In the genomic region with DNA sequence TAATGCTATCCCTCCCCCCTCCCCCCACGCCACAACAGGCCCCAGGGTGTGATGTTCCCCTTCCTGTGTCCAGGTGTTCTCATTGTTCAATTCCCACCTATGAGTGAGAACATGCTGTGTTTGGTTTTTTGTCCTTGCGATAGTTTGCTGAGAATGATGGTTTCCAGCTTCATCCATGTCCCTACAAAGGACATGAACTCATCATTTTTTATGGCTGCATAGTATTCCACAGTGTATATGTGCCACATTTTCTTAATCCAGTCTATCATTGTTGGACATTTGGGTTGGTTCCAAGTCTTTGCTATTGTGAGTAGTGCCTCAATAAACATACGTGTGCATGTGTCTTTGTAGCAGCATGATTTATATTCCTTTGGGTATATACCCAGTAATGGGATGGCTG, we compare ENCODE assay signal across 2 cellular contexts.
TF ChIP-seq lines count a peak whose summit lies in the region.
"Not testable (repeated sequence)": the region's sequence is repeated elsewhere in the genome, so short reads cannot be mapped to it uniquely, and the experiment has no call there.

No MANE protein-coding gene starts in this region.

- POLR2A ChIA-PET in HEK293 (lab: Yijun Ruan, JAX): not testable (repeated sequence)

- not testable (repeated sequence) for TF ChIP-seq CTCF in HEK293 (tag by site-specific recombination; IDR thresholded peaks at IDR 0.05); VCaP (conservative IDR thresholded peaks at IDR 0.05)

- not testable (repeated sequence) for H3K36me3 ChIP-seq in HEK293 (ENCODE audit: control insufficient read depth in 2 of 2, insufficient read depth in 1 of 2, low read length in 2 of 2)

- H3K4me3 ChIP-seq in HEK293 (ENCODE audit: low read depth, low read length): not testable (repeated sequence)

- CTCF ChIA-PET in HEK293 (lab: Yijun Ruan, JAX): interaction anchor here (0.6 kb wide), 1 partner anchor 474 kb away, joined by 4 read pairs; no protein-coding TSS in a partner anchor

- H3K9me3 ChIP-seq in HEK293 (ENCODE audit: control insufficient read depth, insufficient read depth, low read depth, low read length): not testable (repeated sequence)

- not testable (repeated sequence) for H3K27ac ChIP-seq in HEK293 (ENCODE audit: extremely low read depth, low read depth, low read length)
- peak overlapping the region; percentile 73; the same call in 1 of the 2 replicates for H3K27ac ChIP-seq in VCaP

- H3K4me1 ChIP-seq in HEK293 (ENCODE audit: control insufficient read depth, insufficient read depth, low read length): not testable (repeated sequence)

TF ChIP-seq in HEK293, 187 proteins besides CTCF, POLR2A, EP300 and RAD21:
- TF ChIP-seq ZNF280D (tag by site-specific recombination; IDR thresholded peaks at IDR 0.05): peak; percentile 80; the same call in 1 of the 2 replicates
- TF ChIP-seq ZNF146 (tag by site-specific recombination; IDR thresholded peaks at IDR 0.05): peak; percentile 92
